In the genomic region with DNA sequence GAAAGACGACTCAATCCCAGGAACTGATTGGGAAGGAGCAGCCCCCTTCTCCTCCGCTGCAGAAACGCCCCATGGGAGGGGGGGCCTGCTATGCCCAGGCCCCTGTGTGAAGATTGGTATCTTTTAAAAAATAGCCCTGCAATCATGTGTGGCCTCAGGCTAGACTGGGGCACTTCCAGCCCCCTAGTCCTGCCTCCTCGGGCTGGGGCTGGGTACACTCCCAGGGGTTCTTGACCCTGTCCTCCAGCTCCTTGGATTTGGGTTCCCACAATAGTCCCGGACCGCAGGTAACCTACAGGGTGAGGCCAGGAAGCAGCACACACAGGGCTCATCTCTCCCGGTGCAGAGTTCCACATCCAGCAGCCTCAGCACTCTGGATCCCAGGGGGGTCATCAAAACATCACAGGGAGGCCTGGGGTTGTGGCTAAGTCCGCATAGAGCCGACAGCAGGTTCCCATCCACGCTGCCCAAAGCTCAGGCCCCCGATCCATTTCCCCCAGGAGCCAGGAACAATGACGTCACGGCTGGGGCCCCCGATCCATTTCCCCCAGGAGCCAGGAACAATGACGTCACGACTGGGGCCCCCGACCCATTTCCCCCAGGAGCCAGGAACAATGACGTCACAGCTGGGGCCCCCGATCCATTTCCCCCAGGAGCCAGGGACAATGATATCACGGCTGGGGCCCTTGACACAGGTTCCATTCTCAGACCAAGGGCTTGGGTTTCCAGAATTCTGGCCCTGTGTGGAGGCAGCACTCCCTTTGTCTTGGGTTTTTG, we compare ENCODE assay signal across 21 cellular contexts.
"Had no signal": no experiment of that assay in that cellular context is flagged by ENCODE, and none has a peak within 500 bp of the region (broad histone marks: within the 10 kb centered on the region; RNA-seq: fewer than 3 reads in every experiment).

No MANE protein-coding gene starts in this region.

- H3K36me3 ChIP-seq: ovary, vagina had no signal

- H3K4me1 ChIP-seq: foreskin keratinocyte had no signal

- H3K36me3 Mint-ChIP-seq: activated CD4-positive, alpha-beta memory T cell treated with anti-CD3 and anti-CD28 coated beads for 36 hours; activated naive CD4-positive, alpha-beta T cell treated with anti-CD3 and anti-CD28 coated beads, Interleukin-2, amount 10 ng/mL, durations not matched to agents 7 days and 5 days; brain; naive B cell; T-cell had no signal

- H3K9me3 Mint-ChIP-seq: activated B cell treated with CpG ODN at 0.5 μM for 24 hours; activated CD4-positive, alpha-beta memory T cell treated with anti-CD3 and anti-CD28 coated beads for 36 hours; activated naive CD4-positive, alpha-beta T cell treated with anti-CD3 and anti-CD28 coated beads, Interleukin-2, amount 10 ng/mL, durations not matched to agents 7 days and 5 days; activated naive CD8-positive, alpha-beta T cell treated with anti-CD3 and anti-CD28 coated beads, Interleukin-2, amount 50 U/mL, for 24 hours; activated T-helper 2 cell treated with anti-CD3 and anti-CD28 coated beads, Interferon-gamma antibody, Interleukin-2, Interleukin-4, amounts not matched to agents 10 μg/mL and 5 μg/mL and 100 μg/mL, durations not matched to agents 14 hours and 24 hours and 36 hours; effector memory CD8-positive, alpha-beta T cell; T-cell had no signal

- H3K27me3 ChIP-seq: foreskin keratinocyte, ovary, vagina had no signal

- DNase-seq: activated B cell treated with CpG ODN at 0.5 μM for 24 hours; activated CD4-positive, alpha-beta memory T cell treated with anti-CD3 and anti-CD28 coated beads for 36 hours; activated CD4-positive, alpha-beta T cell treated with anti-CD3 and anti-CD28 coated beads for 4 hours; activated naive CD4-positive, alpha-beta T cell treated with anti-CD3 and anti-CD28 coated beads, Interleukin-2, amount 10 ng/mL, durations not matched to agents 7 days and 5 days; activated naive CD8-positive, alpha-beta T cell treated with anti-CD3 and anti-CD28 coated beads, Interleukin-2, amount 50 U/mL, for 24 hours; activated T-cell treated with anti-CD3 and anti-CD28 coated beads, Interleukin-2, amount 50 U/mL, for 1 hour; anterior cingulate cortex; caudate nucleus; effector memory CD8-positive, alpha-beta T cell; foreskin keratinocyte; hippocampal formation; naive B cell; ovary; stimulated activated CD4-positive, alpha-beta T cell treated with anti-CD3 and anti-CD28 coated beads, Interleukin-2, amount 100 ng/mL, for 24 hours; stimulated activated naive CD8-positive, alpha-beta T cell treated with anti-CD3 and anti-CD28 coated beads, Interleukin-15, Interleukin-2, amounts not matched to agents 100 U/mL and 50 U/mL, for 24 hours; T-cell; T-helper 9 cell; trophoblast cell had no signal

- H3K27me3 Mint-ChIP-seq: activated CD4-positive, alpha-beta memory T cell treated with anti-CD3 and anti-CD28 coated beads for 36 hours had no signal

- H3K4me3 Mint-ChIP-seq: activated B cell treated with CpG ODN at 0.5 μM for 24 hours; activated CD4-positive, alpha-beta memory T cell treated with anti-CD3 and anti-CD28 coated beads for 36 hours; activated naive CD4-positive, alpha-beta T cell treated with anti-CD3 and anti-CD28 coated beads, Interleukin-2, amount 10 ng/mL, durations not matched to agents 7 days and 5 days; activated naive CD8-positive, alpha-beta T cell treated with anti-CD3 and anti-CD28 coated beads, Interleukin-2, amount 50 U/mL, for 24 hours; brain; effector memory CD8-positive, alpha-beta T cell; naive B cell; T-cell had no signal

- H3K27ac ChIP-seq: foreskin keratinocyte, ovary, vagina had no signal

- H3K4me3 ChIP-seq: ovary, vagina had no signal

- H3K27ac Mint-ChIP-seq: activated B cell treated with CpG ODN at 0.5 μM for 24 hours; activated CD4-positive, alpha-beta memory T cell treated with anti-CD3 and anti-CD28 coated beads for 36 hours; activated naive CD4-positive, alpha-beta T cell treated with anti-CD3 and anti-CD28 coated beads, Interleukin-2, amount 10 ng/mL, durations not matched to agents 7 days and 5 days; activated naive CD8-positive, alpha-beta T cell treated with anti-CD3 and anti-CD28 coated beads, Interleukin-2, amount 50 U/mL, for 24 hours; activated T-helper 2 cell treated with anti-CD3 and anti-CD28 coated beads, Interferon-gamma antibody, Interleukin-2, Interleukin-4, amounts not matched to agents 10 μg/mL and 5 μg/mL and 100 μg/mL, durations not matched to agents 14 hours and 24 hours and 36 hours; effector memory CD8-positive, alpha-beta T cell; naive B cell; T-cell had no signal

- H3K9me3 ChIP-seq: ovary, vagina had no signal

- ATAC-seq: activated naive CD8-positive, alpha-beta T cell treated with anti-CD3 and anti-CD28 coated beads, Interleukin-2, amount 50 U/mL, for 24 hours; effector memory CD8-positive, alpha-beta T cell; foreskin keratinocyte; stimulated activated naive CD8-positive, alpha-beta T cell treated with anti-CD3 and anti-CD28 coated beads, Interleukin-15, Interleukin-2, amounts not matched to agents 100 U/mL and 50 U/mL, for 24 hours; T-cell had no signal

- H3K4me1 Mint-ChIP-seq: activated B cell treated with CpG ODN at 0.5 μM for 24 hours; activated naive CD4-positive, alpha-beta T cell treated with anti-CD3 and anti-CD28 coated beads, Interleukin-2, amount 10 ng/mL, durations not matched to agents 7 days and 5 days; activated naive CD8-positive, alpha-beta T cell treated with anti-CD3 and anti-CD28 coated beads, Interleukin-2, amount 50 U/mL, for 24 hours; naive B cell; T-cell had no signal
